Comparison of ENCODE assay signal across 8 cellular contexts in the genomic region with DNA sequence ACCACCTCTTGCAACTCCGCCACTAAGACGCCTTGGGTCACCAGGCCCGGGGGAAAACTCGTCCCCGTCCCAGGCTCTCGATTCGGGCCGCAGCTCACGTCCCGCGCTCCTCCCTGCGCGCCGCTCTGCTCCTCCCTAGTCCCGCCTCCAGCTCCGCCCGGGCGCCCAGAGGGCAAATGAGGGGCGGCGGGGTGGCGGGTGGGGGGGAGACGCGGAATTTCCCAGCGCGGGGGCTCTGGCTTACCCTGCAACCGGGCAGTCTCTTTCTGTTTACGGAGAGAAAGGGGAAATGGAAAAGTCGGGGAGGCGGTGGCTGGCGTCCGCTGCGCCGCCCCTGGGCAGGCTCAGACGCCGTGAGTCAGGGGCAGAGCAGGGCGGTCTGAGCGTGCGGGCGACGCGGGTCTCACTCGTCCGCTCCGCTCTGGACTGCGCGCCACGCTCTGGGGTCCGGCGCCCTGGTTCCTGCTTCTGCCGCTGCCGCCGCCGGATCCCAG.
DNase-seq lines count a peak whose midpoint lies in the region; ATAC-seq and TF ChIP-seq lines count a peak whose summit lies in the region.

A gene (plus strand): TSS at position 406 of the 494 bp plus-strand sequence. CDS start 4,755 bp downstream, outside the sequence.

- DNase-seq in NCI-H1436 (lab: John Stamatoyannopoulos, UW) (peak; percentile 30), NCI-H1436 treated with DMSO at 0.1 percent for 48 hours (lab: John Stamatoyannopoulos, UW) (no peak), NCI-H1694 (lab: John Stamatoyannopoulos, UW) (peak; percentile 13), cardiac fibroblast (ENCODE audit: low read depth in 2 of 2) (peak; percentile 89 to 95), iris pigment epithelial cell (ENCODE audit: low read depth) (peak; percentile 87)
- DNase-seq in activated CD4-positive, CD25-positive, alpha-beta regulatory T cell (lab: John Stamatoyannopoulos, UW), result peak; percentile 51 to 65 (median 60)
- peak; percentile 83 for DNase-seq in stimulated activated CD4-positive, alpha-beta T cell treated with anti-CD3 and anti-CD28 coated beads, Interleukin-12 subunit alpha, Interleukin-12 subunit beta, amount 100 ng/mL, for 4 hours

- TF ChIP-seq CTCF in cardiac fibroblast (IDR thresholded peaks at IDR 0.05; ENCODE audit: low read depth, low read length), result no peak

- H3K4me3 ChIP-seq in cardiac fibroblast (replicated peaks in 1 of 2; ENCODE audit: low read depth in 2 of 2, low read length in 2 of 2), result peak within 1 kb of the TSS; percentile 82 to 93

- peak; percentile 67 for ATAC-seq in HG02759 (IDR thresholded peaks at IDR 0.05; ENCODE audit: unreplicated experiment)
